In genomic region chr6:156954191-156954590, GRCh38 we compare ENCODE assay signal across 13 cellular contexts.
DNase-seq lines count a peak whose midpoint lies in the region; ATAC-seq and TF ChIP-seq lines count a peak whose summit lies in the region.
"Had no signal": no experiment of that assay in that cellular context is flagged by ENCODE, and none has a peak within 500 bp of the region (broad histone marks: within the 10 kb centered on the region; RNA-seq: fewer than 3 reads in every experiment).

No MANE protein-coding gene starts in this region.

- H3K9ac ChIP-seq in PC-3 (ENCODE audit: low read length) (peak overlapping the region; percentile 28; the same call in 1 of the 2 replicates), fibroblast of lung (ENCODE audit: insufficient read depth, low read length) (no peak overlapping the region)

- H3K9me3 ChIP-seq in CD4-positive, CD25-positive, alpha-beta regulatory T cell (ENCODE audit: control insufficient read depth in 2 of 2, low read length in 2 of 2), result no peaks in the 10 kb centered on the region
- no peaks in the 10 kb centered on the region for H3K9me3 ChIP-seq in PC-3 (ENCODE audit: low read length)
- H3K9me3 ChIP-seq in fibroblast of lung (ENCODE audit: control insufficient read depth, insufficient read depth, low read depth, low read length), result no peaks in the 10 kb centered on the region
- H3K9me3 ChIP-seq in gastrocnemius medialis, result no peaks in the 10 kb centered on the region
- no peaks in the 10 kb centered on the region for H3K9me3 ChIP-seq in prostate gland

- peak overlapping the region; percentile 29 for H3K4me3 ChIP-seq in CD4-positive, CD25-positive, alpha-beta regulatory T cell (ENCODE audit: low read depth, low read length)
- H3K4me3 ChIP-seq in PC-3 (ENCODE audit: low read length) (no peak overlapping the region; the same call in 1 of the 2 replicates), fibroblast of lung (replicated peaks in 1 of 4; ENCODE audit: control extremely low read depth in 1 of 4, insufficient read depth in 1 of 4, low read depth in 3 of 4, low read length in 4 of 4) (peak overlapping the region in 1 of 4 experiments; percentile 15), gastrocnemius medialis (no peak overlapping the region), prostate gland (no peak overlapping the region)

- no peaks in the 10 kb centered on the region for H3K27me3 ChIP-seq in CD4-positive, CD25-positive, alpha-beta regulatory T cell (ENCODE audit: control insufficient read depth, insufficient read depth, low read length)
- H3K27me3 ChIP-seq in PC-3 (ENCODE audit: low read length) (no peaks in the 10 kb centered on the region), fibroblast of lung (ENCODE audit: control insufficient read depth, insufficient read depth, low read length) (no peaks in the 10 kb centered on the region), gastrocnemius medialis (no peaks in the 10 kb centered on the region), prostate gland (replicated peaks; ENCODE audit: insufficient read depth) (no peaks in the 10 kb centered on the region)

- TF ChIP-seq CTCF in PC-3 (conservative IDR thresholded peaks at IDR 0.05; ENCODE audit: low read depth, low read length) (no peak), fibroblast of lung (conservative IDR thresholded peaks at IDR 0.05 in 1 of 2, IDR thresholded peaks at IDR 0.05 in 1 of 2; ENCODE audit: low read depth in 1 of 2, low read length in 2 of 2) (no peak), gastrocnemius medialis (IDR thresholded peaks at IDR 0.05 in 4 of 5, conservative IDR thresholded peaks at IDR 0.05 in 1 of 5) (no peak), prostate gland (IDR thresholded peaks at IDR 0.05) (no peak)

- H3K4me1 ChIP-seq in CD4-positive, CD25-positive, alpha-beta regulatory T cell (ENCODE audit: control insufficient read depth, insufficient read depth, low read length, poor library complexity, severe bottlenecking), result peaks cover 19% of the 10 kb centered on the region
- H3K4me1 ChIP-seq in PC-3 (ENCODE audit: insufficient read depth, low read length), result peaks cover 63% of the 10 kb centered on the region
- H3K4me1 ChIP-seq in fibroblast of lung (ENCODE audit: control insufficient read depth, extremely low read depth, insufficient read depth, low read length), result peaks cover 10% of the 10 kb centered on the region
- H3K4me1 ChIP-seq in gastrocnemius medialis, result peaks cover 90 to 92% of the 10 kb centered on the region in 2 donors
- H3K4me1 ChIP-seq in prostate gland (replicated peaks), result peaks cover 21% of the 10 kb centered on the region

- H3K9me3 Mint-ChIP-seq in CD4-positive, CD25-positive, alpha-beta regulatory T cell, result no peaks in the 10 kb centered on the region
- H3K9me3 Mint-ChIP-seq: activated CD4-positive, alpha-beta memory T cell treated with anti-CD3 and anti-CD28 coated beads, Interleukin-2, amount 10 ng/mL, durations not matched to agents 7 days and 5 days; activated naive CD8-positive, alpha-beta T cell treated with anti-CD3 and anti-CD28 coated beads, Interleukin-2, amount 50 U/mL, for 24 hours; naive thymus-derived CD4-positive, alpha-beta T cell had no signal

- peaks cover 64 to 81% (median 68%) of the 10 kb centered on the region in 4 donors for H3K4me1 Mint-ChIP-seq in CD4-positive, CD25-positive, alpha-beta regulatory T cell

- intact Hi-C loops in PC-3 (cut with micrococcal nuclease) (loop anchor here (2.0 to 5.0 kb wide), 3 partner anchors 38 to 87 kb away; no protein-coding TSS in a partner anchor), gastrocnemius medialis (cut with DNase I; ENCODE audit: low total_unique reads) (loop anchor here (10.0 kb wide), 1 partner anchor 231 kb away; no protein-coding TSS in a partner anchor), prostate gland (cut with DNase I) (loop anchor here (5.0 to 10.0 kb wide), 2 partner anchors 169 to 392 kb away; no protein-coding TSS in a partner anchor)

- BruUV-seq in PC-3 (replicated peaks; lab: Mats Ljungman, UMichigan), result no TSS peak

- H3K4me2 ChIP-seq in PC-3 (ENCODE audit: low read length) (peak overlapping the region; percentile 69), fibroblast of lung (ENCODE audit: extremely low read depth, insufficient read depth, low read length) (peak overlapping the region; percentile 44)

- TF ChIP-seq POLR2A in gastrocnemius medialis (IDR thresholded peaks at IDR 0.05) (no peak), prostate gland (IDR thresholded peaks at IDR 0.05) (no peak)

- H3K27ac Mint-ChIP-seq in CD4-positive, CD25-positive, alpha-beta regulatory T cell, result peak overlapping the region in 1 of 3 donors; percentile 53
- H3K27ac Mint-ChIP-seq: activated CD4-positive, alpha-beta memory T cell treated with anti-CD3 and anti-CD28 coated beads, Interleukin-2, amount 10 ng/mL, durations not matched to agents 7 days and 5 days; activated naive CD8-positive, alpha-beta T cell treated with anti-CD3 and anti-CD28 coated beads, Interleukin-2, amount 50 U/mL, for 24 hours had no signal

- no peak for ATAC-seq in CD4-positive, CD25-positive, alpha-beta regulatory T cell (ENCODE audit: low read depth in 2 of 2)
- no peak for ATAC-seq in PC-3
- no peak for ATAC-seq in gastrocnemius medialis
- ATAC-seq: activated naive CD8-positive, alpha-beta T cell treated with anti-CD3 and anti-CD28 coated beads, Interleukin-2, amount 50 U/mL, for 24 hours had no signal

- no peaks in the 10 kb centered on the region for H3K27me3 Mint-ChIP-seq in CD4-positive, CD25-positive, alpha-beta regulatory T cell
- H3K27me3 Mint-ChIP-seq: activated CD4-positive, alpha-beta memory T cell treated with anti-CD3 and anti-CD28 coated beads, Interleukin-2, amount 10 ng/mL, durations not matched to agents 7 days and 5 days; activated naive CD8-positive, alpha-beta T cell treated with anti-CD3 and anti-CD28 coated beads, Interleukin-2, amount 50 U/mL, for 24 hours; naive thymus-derived CD4-positive, alpha-beta T cell had no signal

- in situ Hi-C loops in gastrocnemius medialis (cut with MboI; ENCODE audit: low sequenced_read_pairs in 4 of 4), result loop anchor here in 3 of 4 donors (10.0 to 25.0 kb wide), 3 partner anchors 167 to 231 kb away; partner anchors contain the start of gene ARID1B (in 2 of the 3)

- no peaks in the 10 kb centered on the region for H3F3A ChIP-seq in PC-3 (ENCODE audit: low read length, unreplicated experiment)

- H3K4me3 Mint-ChIP-seq in CD4-positive, CD25-positive, alpha-beta regulatory T cell, result no peak overlapping the region
- H3K4me3 Mint-ChIP-seq: activated CD4-positive, alpha-beta memory T cell treated with anti-CD3 and anti-CD28 coated beads, Interleukin-2, amount 10 ng/mL, durations not matched to agents 7 days and 5 days; activated naive CD8-positive, alpha-beta T cell treated with anti-CD3 and anti-CD28 coated beads, Interleukin-2, amount 50 U/mL, for 24 hours had no signal

- H4K20me1 ChIP-seq in PC-3 (ENCODE audit: low read length) (no peaks in the 10 kb centered on the region), fibroblast of lung (ENCODE audit: control insufficient read depth, extremely low read depth, insufficient read depth, low read length) (no peaks in the 10 kb centered on the region)

- POLR2A ChIA-PET in PC-3 (lab: Charles Lee; ENCODE audit: unreplicated experiment), result interaction anchor here (0.6 to 0.7 kb wide), 2 partner anchors 66 to 105 kb away, joined by 3 to 6 read pairs; no protein-coding TSS in a partner anchor

- no peak for DNase-seq in CD4-positive, CD25-positive, alpha-beta regulatory T cell
- DNase-seq in PC-3 (no peak), fibroblast of lung (ENCODE audit: low read depth in 2 of 2) (no peak), gastrocnemius medialis (no peak), NCI-H187 (lab: John Stamatoyannopoulos, UW) (no peak), NCI-H774 (lab: John Stamatoyannopoulos, UW) (no peak), NCI-H2081 treated with DMSO at 0.1 percent for 48 hours (lab: John Stamatoyannopoulos, UW) (no peak), prostate gland (ENCODE audit: low spot score) (no peak)
- DNase-seq: activated CD4-positive, alpha-beta memory T cell treated with anti-CD3 and anti-CD28 coated beads, Interleukin-2, amount 10 ng/mL, durations not matched to agents 7 days and 5 days; activated naive CD8-positive, alpha-beta T cell treated with anti-CD3 and anti-CD28 coated beads, Interleukin-2, amount 50 U/mL, for 24 hours; left cardiac atrium; stimulated activated naive CD4-positive, alpha-beta T cell treated with Interleukin-2 at 50 U/mL for 16 hours had no signal

- no peaks in the 10 kb centered on the region for H3K36me3 Mint-ChIP-seq in CD4-positive, CD25-positive, alpha-beta regulatory T cell

- H3K9me2 ChIP-seq in PC-3 (replicated peaks; ENCODE audit: low read length), result no peaks in the 10 kb centered on the region

- no peak overlapping the region for H3K27ac ChIP-seq in CD4-positive, CD25-positive, alpha-beta regulatory T cell (ENCODE audit: insufficient read depth, low read length, poor library complexity, severe bottlenecking)
- H3K27ac ChIP-seq in PC-3 (ENCODE audit: low read length) (peak overlapping the region; percentile 61), fibroblast of lung (ENCODE audit: insufficient read depth, low read length) (peak overlapping the region; percentile 82), gastrocnemius medialis (peak overlapping the region; percentile 81 to 92 (median 88)), prostate gland (no peak overlapping the region)

- CTCF ChIA-PET in PC-3 (lab: Charles Lee), result no interaction called here

- H3K79me2 ChIP-seq in PC-3 (ENCODE audit: low read length) (peaks cover 87% of the 10 kb centered on the region), fibroblast of lung (ENCODE audit: control insufficient read depth, insufficient read depth, low read length) (peaks cover 30% of the 10 kb centered on the region)

- H3K36me3 ChIP-seq in CD4-positive, CD25-positive, alpha-beta regulatory T cell (ENCODE audit: control insufficient read depth, insufficient read depth, low read length), result no peaks in the 10 kb centered on the region
- H3K36me3 ChIP-seq in PC-3 (ENCODE audit: low read depth, low read length) (no peaks in the 10 kb centered on the region), fibroblast of lung (ENCODE audit: control insufficient read depth, insufficient read depth, low read length) (no peaks in the 10 kb centered on the region), gastrocnemius medialis (no peaks in the 10 kb centered on the region), prostate gland (no peaks in the 10 kb centered on the region)

- 38% methylated on average over 2 of the region's 2 CpGs for WGBS in prostate gland

- H2AFZ ChIP-seq in PC-3 (ENCODE audit: low read length) (no peak overlapping the region), fibroblast of lung (ENCODE audit: low read length) (no peak overlapping the region)

Comparison
In these comparisons a context has a peak if more than half of its experiments do, and no peak if none do; other contexts are left out.
1. H3K27ac ChIP-seq: peak in PC-3 (single experiment), fibroblast of lung (single experiment) and gastrocnemius medialis (4 of 4); none in CD4-positive, CD25-positive, alpha-beta regulatory T cell (single experiment) and prostate gland (0 of 2).